ENCODE assay signal across 9 cellular contexts in the genomic region with DNA sequence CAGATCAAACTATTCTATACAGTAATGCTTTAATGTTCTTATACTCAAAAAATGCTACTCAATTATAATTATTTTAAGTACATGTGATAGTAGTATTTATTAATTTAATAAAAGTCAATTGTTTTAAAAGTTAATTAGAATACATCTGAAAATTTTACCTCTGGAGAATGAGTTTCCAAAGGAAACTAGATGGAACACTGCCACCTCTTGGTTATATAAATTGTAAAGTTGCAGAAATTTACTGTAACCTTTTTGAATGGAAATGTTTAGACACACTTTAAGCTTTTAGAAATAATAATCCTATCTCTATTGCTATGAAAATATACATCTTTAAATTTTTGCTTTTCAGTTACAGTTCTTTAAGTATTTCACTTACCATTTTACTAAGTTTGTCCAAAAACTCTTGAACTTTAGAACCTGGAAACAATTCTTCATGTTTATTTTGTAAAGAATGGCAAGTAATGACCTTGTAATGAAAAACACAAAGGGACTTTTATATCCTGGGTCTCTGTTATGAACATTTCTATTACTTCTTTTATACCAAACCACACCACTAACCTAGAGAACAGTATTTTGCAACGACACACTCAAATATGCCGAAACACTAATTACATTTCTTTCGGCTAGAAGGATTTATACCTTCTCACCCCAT. TPM values are rescaled to one million over a fixed set of nuclear protein-coding genes. Genes with fewer than 3 reads are reported as not detected.
A peak's percentile ranks its signal among the peaks of the same experiment; 100 is the strongest.
DNase-seq lines count a peak whose midpoint lies in the region; ATAC-seq and TF ChIP-seq lines count a peak whose summit lies in the region.
"Had no signal": no experiment of that assay in that cellular context is flagged by ENCODE, and none has a peak within 500 bp of the region (broad histone marks: within the 10 kb centered on the region; RNA-seq: fewer than 3 reads in every experiment).

No MANE protein-coding gene starts in this region.

- in situ Hi-C loops in ACHN (cut with HindIII; ENCODE audit: low pct_ligation_motif_present, low pct_unique_long_range_greater_than_20kb, low sequenced_read_pairs): no loop called here
- in situ Hi-C loops in GM23248 (cut with MboI): no loop called here

- no peak overlapping the region for H3K4me2 ChIP-seq in GM23248 (ENCODE audit: unreplicated experiment)
- H3K4me2 ChIP-seq in SU-DHL-6 (ENCODE audit: low read depth, low read length, poor library complexity, severe bottlenecking): no peak overlapping the region

- no peak for ATAC-seq in activated CD4-positive, alpha-beta T cell treated with anti-CD3 and anti-CD28 coated beads for 36 hours

- POLR2A ChIA-PET in activated CD4-positive, alpha-beta T cell treated with anti-CD3 and anti-CD28 coated beads for 36 hours (lab: Charles Lee): no interaction called here

- no peaks in the 10 kb centered on the region for H4K20me1 ChIP-seq in GM23248 (ENCODE audit: insufficient read depth)
- H4K20me1 ChIP-seq in SU-DHL-6 (ENCODE audit: low read depth, low read length): no peaks in the 10 kb centered on the region

- no peak overlapping the region for H2AFZ ChIP-seq in GM23248
- H2AFZ ChIP-seq in SU-DHL-6 (ENCODE audit: low read depth, low read length, severe bottlenecking): no peak overlapping the region

- H3K4me3 ChIP-seq in GM23248: no peak overlapping the region
- no peak overlapping the region for H3K4me3 ChIP-seq in SU-DHL-6 (ENCODE audit: insufficient read depth, low read length, poor library complexity, severe bottlenecking)
- H3K4me3 ChIP-seq: SK-N-MC had no signal

- no peaks in the 10 kb centered on the region for H3K36me3 Mint-ChIP-seq in activated CD4-positive, alpha-beta T cell treated with anti-CD3 and anti-CD28 coated beads for 36 hours (ENCODE audit: low read depth)

- H3K27me3 ChIP-seq in GM23248 (replicated peaks; ENCODE audit: insufficient read depth) (no peaks in the 10 kb centered on the region), SU-DHL-6 (ENCODE audit: low read length) (no peaks in the 10 kb centered on the region)

- CTCF ChIA-PET in activated CD4-positive, alpha-beta T cell treated with anti-CD3 and anti-CD28 coated beads for 36 hours (lab: Charles Lee): interaction anchor here (0.9 to 1.2 kb wide), 2 partner anchors 18 to 26 kb away, joined by 3 read pairs; no protein-coding TSS in a partner anchor

- intact Hi-C loops in activated CD4-positive, alpha-beta T cell treated with anti-CD3 and anti-CD28 coated beads for 36 hours (cut with DNase I, micrococcal nuclease): loop anchor here in 1 of 2 experiments (1.0 to 2.0 kb wide), 3 partner anchors 269 to 610 kb away; no protein-coding TSS in a partner anchor

- no peaks in the 10 kb centered on the region for H3K36me3 ChIP-seq in GM23248 (ENCODE audit: low read depth)
- H3K36me3 ChIP-seq in SU-DHL-6 (ENCODE audit: low read length): no peaks in the 10 kb centered on the region

- H3K9ac ChIP-seq in GM23248 (no peak overlapping the region), SU-DHL-6 (ENCODE audit: low read length) (no peak overlapping the region)

- no peaks in the 10 kb centered on the region for H3F3A ChIP-seq in GM23248 (ENCODE audit: insufficient read depth)
- H3F3A ChIP-seq in SU-DHL-6 (ENCODE audit: insufficient read depth): no peaks in the 10 kb centered on the region

- H3K27ac ChIP-seq in GM23248 (no peak overlapping the region), SU-DHL-6 (ENCODE audit: low read depth, low read length) (no peak overlapping the region)
- H3K27ac ChIP-seq: SK-N-MC had no signal

- H3K4me3 Mint-ChIP-seq in activated CD4-positive, alpha-beta T cell treated with anti-CD3 and anti-CD28 coated beads for 36 hours: no peak overlapping the region

- 49 to 54% methylated on average over 3 of the region's 3 CpGs for WGBS in GM23248 (ENCODE audit: low coverage in 1 of 2, low lambda C conversion rate in 2 of 2, missing lambda C conversion rate in 2 of 2), 2 experiments

- DNase-seq in ACHN (peak; percentile 29), GM23248 (peak; percentile 65), iris pigment epithelial cell (ENCODE audit: low read depth) (peak; percentile 41), T-helper 1 cell (no peak), NCI-H1436 treated with DMSO at 0.1 percent for 48 hours (lab: John Stamatoyannopoulos, UW) (no peak), ureter (ENCODE audit: low spot score) (no peak)
- DNase-seq in activated CD4-positive, alpha-beta T cell treated with anti-CD3 and anti-CD28 coated beads for 36 hours: no peak

- peaks cover 14% of the 10 kb centered on the region; the same call in 1 of the 2 replicates for H3K4me1 ChIP-seq in GM23248 (ENCODE audit: insufficient read depth)

- H3K27ac Mint-ChIP-seq in activated CD4-positive, alpha-beta T cell treated with anti-CD3 and anti-CD28 coated beads for 36 hours: no peak overlapping the region

- H3K27me3 Mint-ChIP-seq in activated CD4-positive, alpha-beta T cell treated with anti-CD3 and anti-CD28 coated beads for 36 hours: no peaks in the 10 kb centered on the region

- peak; percentile 9 for TF ChIP-seq CTCF in SU-DHL-6 (IDR thresholded peaks at IDR 0.05; ENCODE audit: insufficient read depth, low read length, poor library complexity, severe bottlenecking)

- H3K9me2 ChIP-seq in GM23248 (ENCODE audit: insufficient read depth) (no peaks in the 10 kb centered on the region), SU-DHL-6 (replicated peaks; ENCODE audit: insufficient read depth, low read length) (no peaks in the 10 kb centered on the region)

- H3K79me2 ChIP-seq in GM23248 (ENCODE audit: insufficient read depth): no peaks in the 10 kb centered on the region
- H3K79me2 ChIP-seq in SU-DHL-6 (ENCODE audit: insufficient read depth, low read length): no peaks in the 10 kb centered on the region

- H3K9me3 Mint-ChIP-seq in activated CD4-positive, alpha-beta T cell treated with anti-CD3 and anti-CD28 coated beads for 36 hours (ENCODE audit: low read depth): no peaks in the 10 kb centered on the region

- H3K9me3 ChIP-seq in GM23248 (ENCODE audit: low read depth) (no peaks in the 10 kb centered on the region), SU-DHL-6 (ENCODE audit: insufficient read depth, low read length) (no peaks in the 10 kb centered on the region)

- H3K4me1 Mint-ChIP-seq in activated CD4-positive, alpha-beta T cell treated with anti-CD3 and anti-CD28 coated beads for 36 hours: no peaks in the 10 kb centered on the region

RNA-seq across cellular contexts. Expression of a gene that starts 10.9 kb away (rescaled TPM):
- not detected in 2 replicates for total RNA-seq in GM23248 (2014; rRNA removed; shearing (Covaris generic))
- polyA plus RNA-seq in GM23248 (2016; fragmentation: Nextera tagmentation; extraction: Ambion mirVana): not detected in 2 replicates
- not detected for total RNA-seq in activated CD4-positive, alpha-beta T cell treated with anti-CD3 and anti-CD28 coated beads for 36 hours
- 1.7 TPM for total RNA-seq in ureter

Comparison
In these comparisons a context has a peak if more than half of its experiments do, and no peak if none do; other contexts are left out.
1. DNase-seq: peak in ACHN (single experiment), GM23248 (single experiment) and iris pigment epithelial cell (single experiment); none in T-helper 1 cell (0 of 5), activated CD4-positive, alpha-beta T cell treated with anti-CD3 and anti-CD28 coated beads for 36 hours (single experiment), NCI-H1436 treated with DMSO at 0.1 percent for 48 hours (single experiment) and ureter (single experiment).